ENCODE assay signal across 8 cellular contexts in the genomic region with DNA sequence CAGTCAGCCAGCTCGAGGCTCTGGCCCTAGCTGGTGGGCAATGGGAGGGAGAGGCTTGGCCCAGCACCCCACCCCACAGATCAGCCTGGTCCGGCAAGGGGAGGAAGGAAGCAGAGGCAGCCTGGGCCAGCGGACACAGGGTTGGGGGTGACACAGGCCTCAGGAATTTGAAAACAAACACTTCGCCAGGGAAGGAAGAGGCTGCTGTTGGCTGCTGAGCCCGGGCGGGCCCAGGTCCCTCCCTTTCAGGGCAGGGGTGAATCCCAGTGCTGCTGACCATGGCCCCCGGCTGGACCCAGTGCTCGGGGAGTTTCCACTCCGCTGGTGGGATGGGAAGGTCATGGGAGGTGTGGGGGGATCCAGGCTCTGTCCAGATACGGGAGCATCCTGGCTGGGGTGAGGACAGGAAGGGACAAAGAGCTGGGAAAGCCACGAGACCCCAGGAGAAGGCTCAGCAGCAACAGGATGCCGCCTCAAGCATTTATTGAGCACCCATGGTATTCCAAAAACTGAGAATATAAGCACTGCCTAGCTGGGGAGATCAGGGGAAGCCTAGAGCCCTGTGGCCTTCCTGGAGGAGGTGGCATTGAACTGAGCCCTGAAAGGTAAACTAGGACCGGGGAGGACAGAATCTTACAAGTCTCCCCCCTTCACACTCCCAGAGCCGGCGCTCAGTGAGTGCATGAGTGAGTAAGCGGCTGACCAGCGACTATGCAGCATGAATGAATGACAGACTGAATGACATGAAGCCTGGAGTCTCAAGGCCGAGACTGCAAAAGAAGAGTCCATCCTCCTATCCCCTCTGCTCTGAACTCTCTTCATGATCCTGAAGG. TPM values are rescaled to one million over a fixed set of nuclear protein-coding genes. Genes with fewer than 3 reads are reported as not detected.
DNase-seq lines count a peak whose midpoint lies in the region; ATAC-seq and TF ChIP-seq lines count a peak whose summit lies in the region.

No MANE protein-coding gene starts in this region.

- intact Hi-C loops in testis (cut with DNase I; ENCODE audit: low total_unique reads): loop anchor here (2.0 kb wide), 1 partner anchor 101 kb away; no protein-coding TSS in a partner anchor

- H3K4me3 ChIP-seq in cardiac fibroblast (replicated peaks in 1 of 2; ENCODE audit: low read depth in 2 of 2, low read length in 2 of 2) (no peak overlapping the region), testis (no peak overlapping the region), BE2C (ENCODE audit: low read depth, low read length) (no peak overlapping the region)

- H3K4me1 ChIP-seq in testis: peaks cover 9% of the 10 kb centered on the region
- H3K4me1 ChIP-seq in BE2C: no peaks in the 10 kb centered on the region

- no peaks in the 10 kb centered on the region for H3K9me3 ChIP-seq in testis
- no peaks in the 10 kb centered on the region for H3K9me3 ChIP-seq in BE2C

- H3K27ac ChIP-seq in layer of hippocampus (ENCODE audit: low read depth, low read length): peak overlapping the region; percentile 68
- H3K27ac ChIP-seq in testis: peak overlapping the region; percentile 23 to 82

- TF ChIP-seq POLR2A in testis (IDR thresholded peaks at IDR 0.05): no peak

- H3K36me3 ChIP-seq in testis (ENCODE audit: low read depth, missing control alignments) (no peaks in the 10 kb centered on the region), BE2C (no peaks in the 10 kb centered on the region)

- no peaks in the 10 kb centered on the region for H3K27me3 ChIP-seq in layer of hippocampus (ENCODE audit: control insufficient read depth, insufficient read depth, low read length)
- H3K27me3 ChIP-seq in testis: no peaks in the 10 kb centered on the region
- H3K27me3 ChIP-seq in BE2C: no peaks in the 10 kb centered on the region

- peak; percentile 94 for DNase-seq in HT-29 (ENCODE audit: low spot score)
- peak; percentile 95 to 96 for DNase-seq in cardiac fibroblast (ENCODE audit: low read depth in 2 of 2)
- peak; percentile 85 for DNase-seq in testis
- no peak for DNase-seq in BE2C
- no peak for DNase-seq in NCI-H187 (lab: John Stamatoyannopoulos, UW)

- TF ChIP-seq CTCF in cardiac fibroblast (IDR thresholded peaks at IDR 0.05; ENCODE audit: low read depth, low read length) (no peak), testis (IDR thresholded peaks at IDR 0.05) (no peak), BE2C (IDR thresholded peaks at IDR 0.05; ENCODE audit: low read depth, low read length) (no peak)

- 52 to 65% methylated on average over 15 to 18 of the region's 18 CpGs for WGBS in testis, 2 donors

- ATAC-seq in GM18867 (IDR thresholded peaks at IDR 0.05; ENCODE audit: unreplicated experiment) (no peak), GM18861 (IDR thresholded peaks at IDR 0.05; ENCODE audit: unreplicated experiment) (no peak)

RNA-seq across cellular contexts. Expression of a gene that starts 26.2 kb away (rescaled TPM):
- 302 and 331 TPM in 2 replicates for total RNA-seq in HT-29 (2014; rRNA removed; shearing (Covaris generic))
- total RNA-seq in testis: 10 to 100 TPM in 1 of 2 donors, 1 to 10 TPM in 1; 5.7 to 14.1 TPM
- polyA plus RNA-seq in testis (ENCODE audit: insufficient read depth, low read depth, low replicate concordance): 5.1 TPM
- polyA plus RNA-seq in BE2C (2012; ENCODE audit: insufficient read depth, insufficient read length, low read depth): 6.2 TPM

RNA-seq across cellular contexts. Expression of a gene that starts 30.3 kb away (rescaled TPM):
- total RNA-seq in HT-29 (2014; rRNA removed; shearing (Covaris generic)): 15.8 and 15.9 TPM in 2 replicates
- total RNA-seq in testis: 10 to 100 TPM in 1 of 2 donors, 1 to 10 TPM in 1; 8.5 to 10.1 TPM
- polyA plus RNA-seq in testis (ENCODE audit: insufficient read depth, low read depth, low replicate concordance): 6.0 TPM
- 13.3 TPM for polyA plus RNA-seq in BE2C (2012; ENCODE audit: insufficient read depth, insufficient read length, low read depth)

RNA-seq across cellular contexts. Expression of a gene that starts 54.9 kb away (rescaled TPM):
- total RNA-seq in HT-29 (2014; rRNA removed; shearing (Covaris generic)): 16.3 and 25.7 TPM in 2 replicates
- total RNA-seq in testis: 10 to 100 TPM; 11.1 to 11.8 TPM
- 10.6 TPM for polyA plus RNA-seq in testis (ENCODE audit: insufficient read depth, low read depth, low replicate concordance)
- polyA plus RNA-seq in BE2C (2012; ENCODE audit: insufficient read depth, insufficient read length, low read depth): 2.4 TPM

Comparison
In these comparisons a context has a peak if more than half of its experiments do, and no peak if none do; other contexts are left out.
1. DNase-seq: peak in HT-29 (single experiment), cardiac fibroblast (2 of 2) and testis (single experiment); none in BE2C (single experiment) and NCI-H187 (0 of 2).
2. RNA of a gene that starts 26.2 kb away (total RNA-seq): 302 to 331 TPM in HT-29; 5.7 to 14.1 TPM in testis; every median in the first group is over 10 times any median in the second.